In genomic region chrX:23805379-23805778, GRCh38 we compare ENCODE assay signal across 1 cellular context.
TF ChIP-seq lines count a peak whose summit lies in the region.

No MANE protein-coding gene starts in this region.

TF ChIP-seq in HCT116, 20 proteins besides CTCF, POLR2A, EP300 and RAD21 (continued from another document):
- TF ChIP-seq TCF7L2 (IDR thresholded peaks at IDR 0.05; ENCODE audit: borderline replicate concordance, extremely low read depth, insufficient read depth, insufficient read length) = no peak
- TF ChIP-seq, protein P1, sequence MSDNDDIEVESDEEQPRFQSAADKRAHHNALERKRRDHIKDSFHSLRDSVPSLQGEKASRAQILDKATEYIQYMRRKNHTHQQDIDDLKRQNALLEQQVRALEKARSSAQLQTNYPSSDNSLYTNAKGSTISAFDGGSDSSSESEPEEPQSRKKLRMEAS (IDR thresholded peaks at IDR 0.05) = no peak
- TF ChIP-seq SIN3A (IDR thresholded peaks at IDR 0.05; ENCODE audit: low read depth) = no peak
- TF ChIP-seq SRF (IDR thresholded peaks at IDR 0.05; ENCODE audit: low read depth) = no peak
- no peak for TF ChIP-seq CBX3 (IDR thresholded peaks at IDR 0.05; ENCODE audit: low read depth)
- no peak for TF ChIP-seq SP1 (IDR thresholded peaks at IDR 0.05; ENCODE audit: low read depth)
- no peak for TF ChIP-seq CEBPB (IDR thresholded peaks at IDR 0.05; ENCODE audit: low read depth)
- no peak for TF ChIP-seq ATF3 (IDR thresholded peaks at IDR 0.05)
- no peak for TF ChIP-seq EGR1 (IDR thresholded peaks at IDR 0.05; ENCODE audit: low read depth)
- no peak for TF ChIP-seq EZH2phosphoT487 (IDR thresholded peaks at IDR 0.05; ENCODE audit: borderline replicate concordance)
- no peak for TF ChIP-seq JUND (IDR thresholded peaks at IDR 0.05)
- no peak for TF ChIP-seq ZNF274 (IDR thresholded peaks at IDR 0.05; ENCODE audit: low read depth, low read length)
- no peak for TF ChIP-seq POLR2AphosphoS5 (IDR thresholded peaks at IDR 0.05; ENCODE audit: low read depth, low read length)
- TF ChIP-seq ZFX (IDR thresholded peaks at IDR 0.05) = no peak
- no peak for TF ChIP-seq FOSL1 (IDR thresholded peaks at IDR 0.05; ENCODE audit: low read depth)
- TF ChIP-seq EZH2 (IDR thresholded peaks at IDR 0.05) = no peak
